ENCODE assay signal across 1 cellular context in the genomic region with DNA sequence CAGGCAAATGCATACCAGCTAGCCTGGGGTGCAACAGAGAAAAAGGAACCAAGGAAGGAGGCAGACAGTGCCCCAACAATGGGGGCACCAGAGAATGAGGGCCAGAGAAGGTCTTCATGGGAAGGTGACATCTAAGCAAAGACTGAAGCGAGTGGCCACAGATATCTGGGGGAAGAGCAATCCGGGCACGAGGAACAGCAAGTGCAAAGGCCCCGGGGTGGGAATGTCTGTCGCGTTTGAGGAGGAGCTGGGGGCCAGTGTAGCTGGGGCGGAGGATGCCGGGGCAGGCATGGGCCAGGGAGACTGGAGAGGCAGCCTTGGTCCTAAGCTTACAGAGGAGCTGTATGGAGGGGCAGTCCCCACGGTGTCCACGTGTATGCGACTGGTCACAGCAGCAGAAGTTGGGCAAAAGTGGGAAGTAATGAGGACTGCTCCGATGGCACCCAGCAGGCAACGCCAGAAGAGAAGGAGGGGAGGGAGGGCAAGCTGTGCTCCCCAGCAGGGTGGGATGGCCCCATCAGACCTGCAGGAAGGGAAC.
TF ChIP-seq lines count a peak whose summit lies in the region.

No MANE protein-coding gene starts in this region.

TF ChIP-seq in H1, 55 proteins besides CTCF, POLR2A, EP300 and RAD21:
- TF ChIP-seq RBBP5 (IDR thresholded peaks at IDR 0.05; ENCODE audit: borderline replicate concordance, low read depth, low read length) (no peak), RFX5 (IDR thresholded peaks at IDR 0.05; ENCODE audit: borderline replicate concordance, low read depth, low read length) (no peak), KDM1A (IDR thresholded peaks at IDR 0.05; ENCODE audit: borderline replicate concordance, low read length) (peak; percentile 76; the same call in 1 of the 2 replicates), BRCA1 (IDR thresholded peaks at IDR 0.05; ENCODE audit: low read depth, low read length) (no peak), SAP30 (IDR thresholded peaks at IDR 0.05; ENCODE audit: insufficient read depth, insufficient replicate concordance, low read length) (no peak), HDAC2 (IDR thresholded peaks at IDR 0.05; ENCODE audit: borderline replicate concordance in 1 of 2, low read depth in 2 of 2, low read length in 2 of 2) (peak in 1 of 2 experiments; percentile 80; a peak in 1 of 4 replicates), MAFK (IDR thresholded peaks at IDR 0.05; ENCODE audit: low read depth, low read length) (no peak), CREB1 (IDR thresholded peaks at IDR 0.05) (no peak), SUZ12 (IDR thresholded peaks at IDR 0.05; ENCODE audit: low read length) (no peak)
